Comparison of ENCODE assay signal across 1 cellular context in the genomic region with DNA sequence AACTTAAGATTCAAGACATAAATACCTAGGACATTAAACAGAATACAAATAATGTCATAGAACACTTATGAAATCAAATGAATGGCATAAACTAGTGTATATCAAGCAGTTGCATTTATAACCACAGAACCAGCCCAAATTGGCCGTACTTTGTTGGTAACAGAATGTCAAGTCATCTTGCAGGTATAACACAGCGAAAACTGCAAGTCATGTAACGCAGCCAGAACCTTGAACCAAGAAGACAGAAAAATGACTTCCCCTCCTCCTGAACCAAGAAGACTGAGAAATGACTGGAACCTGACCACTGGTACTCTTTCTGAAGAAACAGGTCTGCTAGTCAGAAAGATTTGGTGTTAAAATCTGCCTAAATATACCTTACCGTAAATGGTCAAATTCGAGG.
A peak's percentile ranks its signal among the peaks of the same experiment; 100 is the strongest.
TF ChIP-seq lines count a peak whose summit lies in the region.

No MANE protein-coding gene starts in this region.

TF ChIP-seq in HepG2, 621 proteins besides CTCF, POLR2A, EP300 and RAD21:
- TF ChIP-seq NFE2L2 (IDR thresholded peaks at IDR 0.05; ENCODE audit: low read length), result peak; percentile 72
- TF ChIP-seq ZBTB38 (CRISPR knock-in tag; IDR thresholded peaks at IDR 0.05), result no peak
- no peak for TF ChIP-seq ESRRA (CRISPR knock-in tag; IDR thresholded peaks at IDR 0.05; ENCODE audit: low read depth)
- no peak for TF ChIP-seq MYPOP (CRISPR knock-in tag; IDR thresholded peaks at IDR 0.05)
- TF ChIP-seq WIZ (CRISPR knock-in tag; IDR thresholded peaks at IDR 0.05), result no peak
- TF ChIP-seq SAFB2 (CRISPR knock-in tag; IDR thresholded peaks at IDR 0.05; ENCODE audit: borderline replicate concordance, low read depth), result no peak
- TF ChIP-seq U2AF1 (optimal IDR thresholded peaks at IDR 0.05; ENCODE audit: low read depth, low read length), result no peak
- TF ChIP-seq ZMAT5 (CRISPR knock-in tag; IDR thresholded peaks at IDR 0.05; ENCODE audit: borderline replicate concordance, low read depth), result no peak
